1 cellular context compared by ENCODE assay signal in the genomic region with DNA sequence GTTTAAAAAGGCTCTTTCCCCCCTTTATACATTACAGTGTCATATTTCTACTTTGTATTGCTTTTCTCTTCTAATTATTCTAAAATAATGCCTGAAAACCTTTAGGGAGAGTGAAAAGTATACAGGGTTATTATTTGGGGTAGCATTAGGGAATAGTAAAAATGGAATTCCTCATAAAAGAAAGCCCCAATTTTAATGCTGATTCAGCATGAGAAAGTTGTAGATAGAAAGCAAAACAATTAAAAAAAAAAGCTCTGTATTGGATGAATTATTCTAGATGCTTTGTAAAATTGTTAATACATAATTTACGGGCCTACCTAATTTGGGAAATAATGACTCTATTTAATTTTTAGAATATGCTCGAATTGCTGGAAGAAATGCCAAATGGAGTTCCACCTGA.
TF ChIP-seq lines count a peak whose summit lies in the region.

No MANE protein-coding gene starts in this region.

TF ChIP-seq in K562, 482 proteins besides CTCF, POLR2A, EP300 and RAD21 (continued from another document):
- TF ChIP-seq, protein P1, sequence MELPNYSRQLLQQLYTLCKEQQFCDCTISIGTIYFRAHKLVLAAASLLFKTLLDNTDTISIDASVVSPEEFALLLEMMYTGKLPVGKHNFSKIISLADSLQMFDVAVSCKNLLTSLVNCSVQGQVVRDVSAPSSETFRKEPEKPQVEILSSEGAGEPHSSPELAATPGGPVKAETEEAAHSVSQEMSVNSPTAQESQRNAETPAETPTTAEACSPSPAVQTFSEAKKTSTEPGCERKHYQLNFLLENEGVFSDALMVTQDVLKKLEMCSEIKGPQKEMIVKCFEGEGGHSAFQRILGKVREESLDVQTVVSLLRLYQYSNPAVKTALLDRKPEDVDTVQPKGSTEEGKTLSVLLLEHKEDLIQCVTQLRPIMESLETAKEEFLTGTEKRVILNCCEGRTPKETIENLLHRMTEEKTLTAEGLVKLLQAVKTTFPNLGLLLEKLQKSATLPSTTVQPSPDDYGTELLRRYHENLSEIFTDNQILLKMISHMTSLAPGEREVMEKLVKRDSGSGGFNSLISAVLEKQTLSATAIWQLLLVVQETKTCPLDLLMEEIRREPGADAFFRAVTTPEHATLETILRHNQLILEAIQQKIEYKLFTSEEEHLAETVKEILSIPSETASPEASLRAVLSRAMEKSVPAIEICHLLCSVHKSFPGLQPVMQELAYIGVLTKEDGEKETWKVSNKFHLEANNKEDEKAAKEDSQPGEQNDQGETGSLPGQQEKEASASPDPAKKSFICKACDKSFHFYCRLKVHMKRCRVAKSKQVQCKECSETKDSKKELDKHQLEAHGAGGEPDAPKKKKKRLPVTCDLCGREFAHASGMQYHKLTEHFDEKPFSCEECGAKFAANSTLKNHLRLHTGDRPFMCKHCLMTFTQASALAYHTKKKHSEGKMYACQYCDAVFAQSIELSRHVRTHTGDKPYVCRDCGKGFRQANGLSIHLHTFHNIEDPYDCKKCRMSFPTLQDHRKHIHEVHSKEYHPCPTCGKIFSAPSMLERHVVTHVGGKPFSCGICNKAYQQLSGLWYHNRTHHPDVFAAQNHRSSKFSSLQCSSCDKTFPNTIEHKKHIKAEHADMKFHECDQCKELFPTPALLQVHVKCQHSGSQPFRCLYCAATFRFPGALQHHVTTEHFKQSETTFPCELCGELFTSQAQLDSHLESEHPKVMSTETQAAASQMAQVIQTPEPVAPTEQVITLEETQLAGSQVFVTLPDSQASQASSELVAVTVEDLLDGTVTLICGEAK (IDR thresholded peaks at IDR 0.05): no peak
- TF ChIP-seq, protein P1 (CRISPR knock-in tag; IDR thresholded peaks at IDR 0.05): no peak
